ENCODE assay signal across 8 cellular contexts in the genomic region with DNA sequence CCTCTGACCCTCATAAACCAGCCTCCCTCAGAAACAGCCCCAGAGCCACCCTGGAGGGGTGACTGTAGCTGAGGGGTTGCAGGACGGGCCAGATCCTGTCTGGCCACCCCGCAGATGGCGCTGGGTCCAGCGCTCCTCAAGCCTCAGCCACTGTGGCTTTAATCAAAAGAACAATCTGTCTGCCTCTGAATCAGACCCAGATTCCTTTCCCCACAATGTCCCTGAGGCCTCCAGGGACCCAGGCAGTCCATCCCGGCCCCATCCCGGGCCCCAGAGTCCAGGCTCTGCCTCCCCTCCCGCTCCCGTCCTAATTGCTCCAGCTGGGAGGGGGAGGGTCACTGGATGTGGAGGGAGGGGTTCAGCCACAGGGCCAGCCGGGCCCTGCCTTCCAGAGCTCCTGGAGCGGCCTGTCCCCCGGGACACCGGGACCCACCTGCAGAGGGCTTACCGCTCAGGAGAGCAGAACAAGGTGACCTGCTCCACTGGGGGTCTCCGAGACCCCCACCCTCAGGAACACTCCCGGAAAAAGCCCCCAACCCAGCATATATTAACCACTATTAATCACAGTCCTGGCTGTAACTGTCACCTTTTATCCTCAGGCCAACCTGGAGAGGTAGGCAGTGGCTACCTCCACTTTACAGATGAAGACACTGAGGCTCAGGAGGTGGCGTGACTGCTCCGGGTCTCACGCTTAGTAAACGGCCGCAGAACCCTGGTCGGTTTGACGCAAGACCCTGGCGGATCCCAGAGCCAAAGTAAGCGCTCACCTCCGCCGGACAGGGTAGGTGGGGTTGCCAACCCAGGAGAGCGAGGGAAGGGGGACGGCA. TPM values are rescaled to one million over a fixed set of nuclear protein-coding genes. Genes with fewer than 3 reads are reported as not detected.
DNase-seq lines count a peak whose midpoint lies in the region; ATAC-seq and TF ChIP-seq lines count a peak whose summit lies in the region.

No MANE protein-coding gene starts in this region.

- H3K9me3 ChIP-seq in heart right ventricle (no peaks in the 10 kb centered on the region), psoas muscle (no peaks in the 10 kb centered on the region)

- H3K4me1 ChIP-seq in heart right ventricle, result peaks cover 14 to 61% (median 47%) of the 10 kb centered on the region in 9 donors
- H3K4me1 ChIP-seq in psoas muscle, result peaks cover 13% of the 10 kb centered on the region

- peak; percentile 49 for DNase-seq in GM20000 (ENCODE audit: low spot score)
- DNase-seq in heart right ventricle, result peak in 1 of 2 donors; percentile 21
- no peak for DNase-seq in psoas muscle
- no peak for DNase-seq in NCI-H1092 treated with DMSO at 0.1 percent for 48 hours (lab: John Stamatoyannopoulos, UW)
- DNase-seq in NCI-H187 (lab: John Stamatoyannopoulos, UW), result no peak
- no peak for DNase-seq in D341Med (ENCODE audit: low spot score)

- H3K27ac ChIP-seq in VCaP, result peak overlapping the region; percentile 71; the same call in 1 of the 2 replicates
- peak overlapping the region in 6 of 10 donors; percentile 66 to 87 (median 83) for H3K27ac ChIP-seq in heart right ventricle
- H3K27ac ChIP-seq in psoas muscle, result peak overlapping the region; percentile 4

- WGBS in heart right ventricle, 2 donors, result 19 to 25% methylated on average over 27 to 28 of the region's 28 CpGs
- WGBS in psoas muscle, 3 donors, result 32 to 40% (median 40%) methylated on average over 28 of the region's 28 CpGs

- intact Hi-C loops in heart right ventricle (cut with DNase I) (no loop called here), psoas muscle (cut with DNase I) (no loop called here)

- H3K36me3 ChIP-seq in heart right ventricle, result no peaks in the 10 kb centered on the region
- no peaks in the 10 kb centered on the region for H3K36me3 ChIP-seq in psoas muscle (ENCODE audit: insufficient read depth in 1 of 2, low read depth in 1 of 2)

- peak overlapping the region; percentile 66 to 85 (median 72) for H3K4me3 ChIP-seq in heart right ventricle
- H3K4me3 ChIP-seq in psoas muscle, result peak overlapping the region; percentile 66

- ATAC-seq in heart right ventricle, result peak in 3 of 8 donors; percentile 11 to 25 (median 14)
- ATAC-seq in psoas muscle, result peak in 1 of 4 donors; percentile 6
- ATAC-seq in GM21360 (IDR thresholded peaks at IDR 0.05; ENCODE audit: unreplicated experiment), result no peak

- TF ChIP-seq CTCF in GM20000 (IDR thresholded peaks at IDR 0.05; ENCODE audit: extremely low read depth, missing control alignments), result no peak
- TF ChIP-seq CTCF in VCaP (conservative IDR thresholded peaks at IDR 0.05), result no peak
- no peak for TF ChIP-seq CTCF in heart right ventricle (IDR thresholded peaks at IDR 0.05)
- no peak for TF ChIP-seq CTCF in psoas muscle (IDR thresholded peaks at IDR 0.05)

- H3K27me3 ChIP-seq in heart right ventricle (peaks cover 0 to 59% (median 16%) of the 10 kb centered on the region in 7 donors), psoas muscle (ENCODE audit: insufficient read depth in 3 of 3, low read length in 2 of 3) (peaks cover 0 to 44% (median 19%) of the 10 kb centered on the region in 3 donors)

RNA-seq across cellular contexts. Expression of a gene that starts 0.8 kb away (rescaled TPM):
- total RNA-seq in heart right ventricle (100 to 1,000 TPM in 2 of 10 donors, 10 to 100 TPM in 8; 43.4 to 115 (median 59.9) TPM), psoas muscle (10 to 100 TPM in 1 of 4 donors, 1 to 10 TPM in 3; 2.5 to 11.3 (median 4.2) TPM)
- polyA plus RNA-seq in heart right ventricle (10 to 100 TPM; 27.0 to 52.9 TPM), psoas muscle (1 to 10 TPM; 2.5 to 3.1 (median 2.5) TPM)

RNA-seq across cellular contexts. Expression of a gene that starts 15.5 kb away (rescaled TPM):
- total RNA-seq in heart right ventricle (not detected), psoas muscle (not detected)
- polyA plus RNA-seq in heart right ventricle (not detected), psoas muscle (not detected)

RNA-seq across cellular contexts. Expression of a gene that starts 21.7 kb away (rescaled TPM):
- total RNA-seq in heart right ventricle (10 to 100 TPM in 6 of 10 donors, 1 to 10 TPM in 4; 6.0 to 44.9 (median 13.6) TPM), psoas muscle (10 to 100 TPM in 3 of 4 donors, 1 to 10 TPM in 1; 6.1 to 48.2 (median 37.2) TPM)
- polyA plus RNA-seq in heart right ventricle (10 to 100 TPM in 1 of 2 donors, 1 to 10 TPM in 1; 1.1 to 36.1 TPM), psoas muscle (10 to 100 TPM in 1 of 3 donors, 1 to 10 TPM in 2; 1.3 to 10.1 (median 7.5) TPM)

RNA-seq across cellular contexts. Expression of a gene that starts 49.7 kb away (rescaled TPM):
- total RNA-seq in heart right ventricle (1 to 10 TPM; 2.1 to 6.3 (median 3.2) TPM), psoas muscle (1 to 10 TPM in 3 of 4 donors, under 1 TPM in 1; 0.97 to 2.8 (median 2.2) TPM)
- polyA plus RNA-seq in heart right ventricle (1 to 10 TPM; 4.5 to 8.6 TPM), psoas muscle (1 to 10 TPM; 2.9 to 7.1 (median 4.8) TPM)

Comparison
In these comparisons a context has a peak if more than half of its experiments do, and no peak if none do; other contexts are left out.
1. H3K27ac ChIP-seq: peak in every context shown above with its lines; median percentile 83 in heart right ventricle; 71 in VCaP; 4 in psoas muscle.